ENCODE assay signal across 11 cellular contexts in the genomic region with DNA sequence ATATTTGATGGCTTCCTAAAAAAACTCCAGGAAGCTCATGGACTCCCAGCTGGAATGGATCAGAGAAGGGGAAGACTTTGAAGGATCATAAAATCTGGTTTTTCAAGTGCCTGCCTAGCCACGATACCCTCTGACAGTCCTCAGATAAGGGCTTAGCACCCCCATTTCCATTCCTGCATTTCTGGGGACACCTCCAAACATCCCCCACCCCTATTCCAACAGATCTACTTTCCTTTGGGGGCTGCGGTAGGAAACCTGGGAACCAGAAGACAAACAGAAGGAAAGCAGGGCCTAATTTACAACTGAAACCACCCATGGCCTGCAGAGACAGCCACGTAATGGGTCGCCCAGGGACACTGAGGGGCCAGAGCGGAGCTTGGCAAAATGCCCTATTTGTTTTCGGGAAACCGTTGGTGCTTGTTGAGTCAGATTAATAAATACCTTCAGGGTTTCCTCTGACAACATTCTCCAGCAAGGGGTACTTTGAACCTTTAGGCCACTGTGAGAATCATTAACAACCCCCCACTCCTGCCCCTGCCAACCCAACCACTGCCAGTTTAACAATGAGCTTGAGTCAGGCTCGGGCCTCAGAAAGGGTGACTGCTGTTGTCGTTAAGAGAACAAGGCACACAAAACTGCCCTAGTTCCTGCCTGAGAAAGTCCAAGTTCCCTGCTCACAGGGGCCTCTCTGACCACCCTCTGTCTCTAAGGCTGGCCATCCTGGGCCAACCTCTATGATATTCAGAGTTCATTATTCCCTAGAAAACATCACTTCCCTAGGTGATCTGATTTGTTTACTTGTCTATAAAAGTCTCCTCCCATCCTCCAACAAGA. TPM values are rescaled to one million over a fixed set of nuclear protein-coding genes. Genes with fewer than 3 reads are reported as not detected.
A peak's percentile ranks its signal among the peaks of the same experiment; 100 is the strongest.
DNase-seq lines count a peak whose midpoint lies in the region; ATAC-seq lines count a peak whose summit lies in the region.
"Had no signal": no experiment of that assay in that cellular context is flagged by ENCODE, and none has a peak within 500 bp of the region (broad histone marks: within the 10 kb centered on the region; RNA-seq: fewer than 3 reads in every experiment).

No MANE protein-coding gene starts in this region.

- H3K9me3 Mint-ChIP-seq in activated naive CD4-positive, alpha-beta T cell treated with anti-CD3 and anti-CD28 coated beads for 36 hours = peaks cover 2% of the 10 kb centered on the region
- H3K9me3 Mint-ChIP-seq: central memory CD8-positive, alpha-beta T cell had no signal

- no peak overlapping the region for H3K4me3 Mint-ChIP-seq in activated naive CD4-positive, alpha-beta T cell treated with anti-CD3 and anti-CD28 coated beads for 36 hours
- H3K4me3 Mint-ChIP-seq: central memory CD8-positive, alpha-beta T cell had no signal

- no peak overlapping the region for H3K27ac Mint-ChIP-seq in activated naive CD4-positive, alpha-beta T cell treated with anti-CD3 and anti-CD28 coated beads for 36 hours

- CTCF ChIA-PET in activated naive CD4-positive, alpha-beta T cell treated with anti-CD3 and anti-CD28 coated beads for 36 hours (lab: Charles Lee) = interaction anchor here (0.7 kb wide), 1 partner anchor 94 kb away, joined by 3 read pairs; no protein-coding TSS in a partner anchor

- intact Hi-C loops in activated naive CD4-positive, alpha-beta T cell treated with anti-CD3 and anti-CD28 coated beads for 36 hours (cut with micrococcal nuclease) = no loop called here

- peak overlapping the region; percentile 40 for H3K27ac ChIP-seq in angular gyrus (ENCODE audit: low read depth, low read length)
- H3K27ac ChIP-seq: HL-60, upper lobe of left lung had no signal

- no peaks in the 10 kb centered on the region for H3K36me3 Mint-ChIP-seq in activated naive CD4-positive, alpha-beta T cell treated with anti-CD3 and anti-CD28 coated beads for 36 hours (ENCODE audit: low read depth)

- H3K4me1 Mint-ChIP-seq in activated naive CD4-positive, alpha-beta T cell treated with anti-CD3 and anti-CD28 coated beads for 36 hours (ENCODE audit: low read depth) = peaks cover 9% of the 10 kb centered on the region

- no peak for ATAC-seq in GM21576 (IDR thresholded peaks at IDR 0.05; ENCODE audit: unreplicated experiment)

- peak; percentile 76 for DNase-seq in HPDE6-E6E7 (ENCODE audit: extremely low spot score)
- DNase-seq in hypothalamus (lab: John Stamatoyannopoulos, UW) = peak in 29 of 51 donors; percentile 3 to 90 (median 33)
- peak; percentile 16 for DNase-seq in superior temporal gyrus (ENCODE audit: extremely low spot score)
- DNase-seq in NCI-H128 (lab: John Stamatoyannopoulos, UW; ENCODE audit: unreplicated experiment) = no peak
- no peak for DNase-seq in activated naive CD4-positive, alpha-beta T cell treated with anti-CD3 and anti-CD28 coated beads for 36 hours
- DNase-seq: activated CD4-positive, alpha-beta T cell treated with anti-CD3 and anti-CD28 coated beads, Interleukin-2, amount 50 U/mL, for 1 hour; upper lobe of left lung had no signal

- no peaks in the 10 kb centered on the region for H3K27me3 Mint-ChIP-seq in activated naive CD4-positive, alpha-beta T cell treated with anti-CD3 and anti-CD28 coated beads for 36 hours (ENCODE audit: low read depth)

RNA-seq across cellular contexts. Expression of gene RHPN2, which starts 23.5 kb away (rescaled TPM):
- total RNA-seq in activated naive CD4-positive, alpha-beta T cell treated with anti-CD3 and anti-CD28 coated beads for 36 hours = 1 to 10 TPM; 3.1 to 3.4 TPM

RNA-seq across cellular contexts. Expression of gene GPATCH1, which starts 39.8 kb away (rescaled TPM):
- total RNA-seq in activated naive CD4-positive, alpha-beta T cell treated with anti-CD3 and anti-CD28 coated beads for 36 hours = 1 to 10 TPM; 8.3 to 9.1 TPM

Comparison
In these comparisons a context has a peak if more than half of its experiments do, and no peak if none do; other contexts are left out.
1. DNase-seq: peak in HPDE6-E6E7 (single experiment), hypothalamus (29 of 51) and superior temporal gyrus (single experiment); none in NCI-H128 (single experiment) and activated naive CD4-positive, alpha-beta T cell treated with anti-CD3 and anti-CD28 coated beads for 36 hours (single experiment).